8 cellular contexts compared by ENCODE assay signal in genomic region chr1:43649131-43649477, GRCh38. TPM values are rescaled to one million over a fixed set of nuclear protein-coding genes. Genes with fewer than 3 reads are reported as not detected.
DNase-seq lines count a peak whose midpoint lies in the region; ATAC-seq, FAIRE-seq and TF ChIP-seq lines count a peak whose summit lies in the region.
"Not testable (repeated sequence)": the region's sequence is repeated elsewhere in the genome, so short reads cannot be mapped to it uniquely, and the experiment has no call there.

No MANE protein-coding gene starts in this region.

- not testable (repeated sequence) for DNase-seq in A549 (ENCODE audit: low read depth in 1 of 2, low spot score in 1 of 2); H9; SJCRH30; iPS DF 6.9 (ENCODE audit: low read depth, low spot score); smooth muscle cell (lab: John Stamatoyannopoulos, UW; ENCODE audit: unreplicated experiment)
- peak in 1 of 3 donors; percentile 5 for DNase-seq in effector memory CD4-positive, alpha-beta T cell
- DNase-seq in naive thymus-derived CD4-positive, alpha-beta T cell: peak in 1 of 9 donors; percentile 1

- ATAC-seq in A549; naive thymus-derived CD4-positive, alpha-beta T cell: not testable (repeated sequence)

- H3K9ac ChIP-seq in H9 (ENCODE audit: extremely low read depth, insufficient read length, low read length) (peak overlapping the region; percentile 59), smooth muscle cell (ENCODE audit: low read depth) (peak overlapping the region; percentile 76)

- not testable (repeated sequence) for H3K56ac ChIP-seq in H9 (ENCODE audit: insufficient read length, low read depth, low read length)

- peak overlapping the region; percentile 91 to 100 (median 93) for H3K27ac Mint-ChIP-seq in H9
- H3K27ac Mint-ChIP-seq in activated naive CD8-positive, alpha-beta T cell: not testable (repeated sequence)
- H3K27ac Mint-ChIP-seq in naive thymus-derived CD4-positive, alpha-beta T cell: peak overlapping the region in 8 of 9 donors; percentile 40 to 98 (median 96)

- peaks cover 11% of the 10 kb centered on the region for H3K23me2 ChIP-seq in H9 (ENCODE audit: insufficient read length, low read depth, low read length, poor library complexity, severe bottlenecking)

- not testable (repeated sequence) for H3K14ac ChIP-seq in H9 (ENCODE audit: insufficient read depth, low read length)

- WGBS in A549 (ENCODE audit: missing lambda C conversion rate): 30% methylated on average over 14 of the region's 16 CpGs
- WGBS in H9 (ENCODE audit: extremely low coverage, insufficient read length, low lambda C conversion rate): no CpG with 5 or more reads among the region's 16 CpGs
- WGBS in iPS DF 6.9 (ENCODE audit: insufficient coverage, insufficient read length): no CpG with 5 or more reads among the region's 16 CpGs
- WGBS in smooth muscle cell (ENCODE audit: low lambda C conversion rate): 38% methylated on average over 9 of the region's 16 CpGs

- H3F3A ChIP-seq in smooth muscle cell (ENCODE audit: low read depth): not testable (repeated sequence)

- H3K4me3 Mint-ChIP-seq in H9: peak overlapping the region; percentile 97 to 98
- peak overlapping the region; percentile 96 for H3K4me3 Mint-ChIP-seq in activated naive CD8-positive, alpha-beta T cell
- H3K4me3 Mint-ChIP-seq in naive thymus-derived CD4-positive, alpha-beta T cell: peak overlapping the region; percentile 93 to 99 (median 96)

- not testable (repeated sequence) for TF ChIP-seq CTCF in A549 (IDR thresholded peaks at IDR 0.05); H9 (conservative IDR thresholded peaks at IDR 0.05); smooth muscle cell (IDR thresholded peaks at IDR 0.05; ENCODE audit: borderline replicate concordance, insufficient read depth, poor library complexity, severe bottlenecking)

- H4K91ac ChIP-seq in H9 (ENCODE audit: insufficient read length, low read depth, low read length): not testable (repeated sequence)

- peaks cover 0 to 12% (median 5%) of the 10 kb centered on the region in 3 experiments; a peak in 5 of 7 replicates for H3K36me3 Mint-ChIP-seq in H9 (ENCODE audit: insufficient read depth in 1 of 3, low read depth in 3 of 3)
- not testable (repeated sequence) for H3K36me3 Mint-ChIP-seq in activated naive CD8-positive, alpha-beta T cell
- peaks cover 3 to 13% (median 7%) of the 10 kb centered on the region in 5 donors for H3K36me3 Mint-ChIP-seq in naive thymus-derived CD4-positive, alpha-beta T cell

- H3K79me1 ChIP-seq in H9 (ENCODE audit: insufficient read depth, low read depth, low read length, poor library complexity, severe bottlenecking): not testable (repeated sequence)

- peaks cover 20% of the 10 kb centered on the region; the same call in 1 of the 3 replicates for H3K4me1 ChIP-seq in A549
- H3K4me1 ChIP-seq in H9 (ENCODE audit: insufficient read depth, low read length); iPS DF 6.9 (ENCODE audit: control insufficient read depth, insufficient read depth, low read length): not testable (repeated sequence)
- H3K4me1 ChIP-seq in SJCRH30: peaks cover 11% of the 10 kb centered on the region; the same call in 1 of the 2 replicates
- H3K4me1 ChIP-seq in effector memory CD4-positive, alpha-beta T cell (ENCODE audit: control insufficient read depth, insufficient read depth, low read length, poor library complexity, severe bottlenecking): peaks cover 16% of the 10 kb centered on the region
- peaks cover 10 to 16% of the 10 kb centered on the region in 2 donors for H3K4me1 ChIP-seq in naive thymus-derived CD4-positive, alpha-beta T cell (ENCODE audit: control insufficient read depth in 2 of 2, insufficient read depth in 2 of 2, low read length in 2 of 2)
- peaks cover 20% of the 10 kb centered on the region for H3K4me1 ChIP-seq in smooth muscle cell (ENCODE audit: low read depth)

- peaks cover 12% of the 10 kb centered on the region for H3K36me3 ChIP-seq in SJCRH30
- H3K36me3 ChIP-seq in effector memory CD4-positive, alpha-beta T cell (ENCODE audit: control insufficient read depth, insufficient read depth, low read length); iPS DF 6.9 (ENCODE audit: control insufficient read depth, insufficient read depth, low read length); smooth muscle cell (ENCODE audit: low read depth): not testable (repeated sequence)
- H3K36me3 ChIP-seq in naive thymus-derived CD4-positive, alpha-beta T cell (ENCODE audit: control insufficient read depth in 2 of 3, insufficient read depth in 3 of 3, low read length in 3 of 3): peaks cover 0 to 18% (median 1%) of the 10 kb centered on the region in 3 experiments

- TF ChIP-seq EP300 in A549 (IDR thresholded peaks at IDR 0.05): not testable (repeated sequence)

- H3K27me3 Mint-ChIP-seq in H9 (ENCODE audit: low read depth); activated naive CD8-positive, alpha-beta T cell: not testable (repeated sequence)
- H3K27me3 Mint-ChIP-seq in naive thymus-derived CD4-positive, alpha-beta T cell: peaks cover 0 to 14% (median 4%) of the 10 kb centered on the region in 5 donors

- not testable (repeated sequence) for H3K4ac ChIP-seq in H9 (ENCODE audit: low read depth, low read length)

- peaks cover 35 to 36% of the 10 kb centered on the region in 2 experiments for H3K4me1 Mint-ChIP-seq in H9
- H3K4me1 Mint-ChIP-seq in activated naive CD8-positive, alpha-beta T cell (ENCODE audit: low read depth): peaks cover 33% of the 10 kb centered on the region
- H3K4me1 Mint-ChIP-seq in naive thymus-derived CD4-positive, alpha-beta T cell: peaks cover 27 to 37% (median 33%) of the 10 kb centered on the region in 7 donors

- not testable (repeated sequence) for H2BK120ac ChIP-seq in H9 (ENCODE audit: low read depth, low read length, poor library complexity, severe bottlenecking)

- not testable (repeated sequence) for H3K18ac ChIP-seq in H9 (ENCODE audit: insufficient read length, low read depth, low read length)

- not testable (repeated sequence) for H4K20me1 ChIP-seq in H9 (ENCODE audit: control insufficient read depth, insufficient read depth, insufficient read length)
- H4K20me1 ChIP-seq in smooth muscle cell (ENCODE audit: low read depth): peaks cover 37% of the 10 kb centered on the region

- H3K4me3 ChIP-seq in A549 (peak overlapping the region; percentile 84), SJCRH30 (peak overlapping the region; percentile 85), iPS DF 6.9 (ENCODE audit: low read length) (peak overlapping the region; percentile 96; the same call in 1 of the 2 replicates), smooth muscle cell (peak overlapping the region; percentile 93)
- H3K4me3 ChIP-seq in effector memory CD4-positive, alpha-beta T cell (ENCODE audit: insufficient read depth, low read depth, low read length, poor library complexity, severe bottlenecking): peak overlapping the region; percentile 96
- peak overlapping the region; percentile 96 for H3K4me3 ChIP-seq in naive thymus-derived CD4-positive, alpha-beta T cell (ENCODE audit: low read length)

- H4K8ac ChIP-seq in H9 (replicated peaks; ENCODE audit: insufficient read length, low read depth, low read length): not testable (repeated sequence)

- not testable (repeated sequence) for H2AFZ ChIP-seq in H9 (ENCODE audit: low read length)
- H2AFZ ChIP-seq in smooth muscle cell (ENCODE audit: low read depth): peak overlapping the region; percentile 87

- H3K79me2 ChIP-seq in H9 (ENCODE audit: insufficient read depth, low read length) (peaks cover 13% of the 10 kb centered on the region; the same call in 1 of the 2 replicates), smooth muscle cell (ENCODE audit: low read depth) (peaks cover 38% of the 10 kb centered on the region)

- not testable (repeated sequence) for TF ChIP-seq RAD21 in A549 (conservative IDR thresholded peaks at IDR 0.05 in 1 of 2, IDR thresholded peaks at IDR 0.05 in 1 of 2)

- POLR2A ChIA-PET in A549 (lab: Yijun Ruan, JAX): interaction anchor here (1.0 to 2.3 kb wide), 6 partner anchors 14 to 281 kb away, joined by 3 to 24 read pairs (median 6); partner anchors contain the start of genes ELOVL1 and HYI
- POLR2A ChIA-PET in naive thymus-derived CD4-positive, alpha-beta T cell (lab: Charles Lee): interaction anchor here (0.6 to 3.0 kb wide), 6 partner anchors 10 to 983 kb away, joined by 3 to 15 read pairs (median 6); partner anchors contain the start of gene ST3GAL3

- not testable (repeated sequence) for H3K9me3 Mint-ChIP-seq in H9; activated naive CD8-positive, alpha-beta T cell (ENCODE audit: low read depth); naive thymus-derived CD4-positive, alpha-beta T cell

- not testable (repeated sequence) for H3K9me3 ChIP-seq in A549; H9 (ENCODE audit: control insufficient read depth, low read depth, low read length); SJCRH30 (replicated peaks); effector memory CD4-positive, alpha-beta T cell (ENCODE audit: control insufficient read depth, low read length); iPS DF 6.9 (ENCODE audit: control insufficient read depth, insufficient read depth, low read length); naive thymus-derived CD4-positive, alpha-beta T cell (ENCODE audit: control insufficient read depth in 2 of 3, low read length in 3 of 3); smooth muscle cell (replicated peaks; ENCODE audit: low read depth)

- H3K27ac ChIP-seq in A549 (peak overlapping the region; percentile 86 to 93), H9 (ENCODE audit: insufficient read length, low read depth, low read length) (peak overlapping the region; percentile 25), SJCRH30 (peak overlapping the region; percentile 93), smooth muscle cell (ENCODE audit: low read depth) (peak overlapping the region; percentile 89)
- H3K27ac ChIP-seq in effector memory CD4-positive, alpha-beta T cell (ENCODE audit: insufficient read depth, low read length, poor library complexity, severe bottlenecking): peak overlapping the region; percentile 86
- not testable (repeated sequence) for H3K27ac ChIP-seq in iPS DF 6.9 (ENCODE audit: low read length)
- peak overlapping the region; percentile 86 for H3K27ac ChIP-seq in naive thymus-derived CD4-positive, alpha-beta T cell (ENCODE audit: low read depth, low read length)

- H3K23ac ChIP-seq in H9 (ENCODE audit: insufficient read length, low read depth, low read length): not testable (repeated sequence)

- TF ChIP-seq POLR2A in A549 (IDR thresholded peaks at IDR 0.05; ENCODE audit: low read length): not testable (repeated sequence)

- not testable (repeated sequence) for H3T11ph ChIP-seq in H9 (ENCODE audit: low read length)

- not testable (repeated sequence) for H2BK12ac ChIP-seq in H9 (ENCODE audit: insufficient read length, low read depth, low read length)

- intact Hi-C loops in naive thymus-derived CD4-positive, alpha-beta T cell (cut with micrococcal nuclease): loop anchor here (1.0 to 2.0 kb wide), 2 partner anchors 120 to 194 kb away; no protein-coding TSS in a partner anchor

- peak overlapping the region; percentile 66 for H3K4me2 ChIP-seq in A549
- peak overlapping the region; percentile 88 for H3K4me2 ChIP-seq in H9 (ENCODE audit: insufficient read depth, insufficient read length, low read length)
- H3K4me2 ChIP-seq in smooth muscle cell: peak overlapping the region; percentile 93

- CTCF ChIA-PET in A549 (lab: Yijun Ruan, JAX): interaction anchor here (0.9 to 1.4 kb wide), 3 partner anchors 15 to 422 kb away, joined by 3 to 6 read pairs (median 4); no protein-coding TSS in a partner anchor
- CTCF ChIA-PET in naive thymus-derived CD4-positive, alpha-beta T cell (lab: Charles Lee): interaction anchor here (0.6 to 0.9 kb wide), 2 partner anchors 18 to 387 kb away, joined by 3 to 4 read pairs; no protein-coding TSS in a partner anchor

- not testable (repeated sequence) for H2BK5ac ChIP-seq in H9 (ENCODE audit: insufficient read length, low read length)

- not testable (repeated sequence) for H4K5ac ChIP-seq in H9 (ENCODE audit: insufficient read length, low read depth, low read length)

- FAIRE-seq in A549 (lab: Jason Lieb, UNC): not testable (repeated sequence)

- H2BK20ac ChIP-seq in H9 (ENCODE audit: low read depth, low read length, poor library complexity, severe bottlenecking): not testable (repeated sequence)

- not testable (repeated sequence) for H2AK5ac ChIP-seq in H9 (ENCODE audit: insufficient read length, low read length)

- H3K27me3 ChIP-seq in H9 (ENCODE audit: insufficient read depth, low read length); SJCRH30; effector memory CD4-positive, alpha-beta T cell (replicated peaks; ENCODE audit: control insufficient read depth, insufficient read depth, low read length, poor library complexity, severe bottlenecking); iPS DF 6.9 (ENCODE audit: control insufficient read depth, insufficient read depth, low read length); naive thymus-derived CD4-positive, alpha-beta T cell (ENCODE audit: control insufficient read depth in 2 of 2, insufficient read depth in 2 of 2, low read length in 2 of 2); smooth muscle cell (ENCODE audit: low read depth): not testable (repeated sequence)

- not testable (repeated sequence) for H2BK15ac ChIP-seq in H9 (ENCODE audit: low read depth, low read length)

RNA-seq across cellular contexts. Expression of gene KDM4A, which starts 0.8 kb away (rescaled TPM):
- polyA plus RNA-seq in A549 (2011; rRNA removed) (35.3 and 45.6 TPM in 2 replicates), A549 (2017; fragmentation: RNase III; extraction: RNeasy Plus Mini Kit Qiagen cat#74134 plus additional on column Dnase treatment) (15.8 to 17.2 TPM (median 16.7 TPM) in 3 replicates), smooth muscle cell (17.8 and 20.6 TPM in 2 replicates)
- 8.1 and 9.1 TPM in 2 replicates for polyA plus RNA-seq in A549 (2012; cell fraction: cytosol; rRNA removed)
- polyA plus RNA-seq in A549 (2012; cell fraction: nucleus; rRNA removed): 9.9 and 16.4 TPM in 2 replicates
- polyA minus RNA-seq in A549 (2011; rRNA and poly(A)+ RNA removed): 28.0 and 38.1 TPM in 2 replicates
- total RNA-seq in H9 (2021) (77.9 and 81.7 TPM in 2 replicates), smooth muscle cell (19.3 and 24.5 TPM in 2 replicates)
- 32.6 and 39.5 TPM in 2 replicates for total RNA-seq in SJCRH30 (2014; rRNA removed; shearing (Covaris generic))
- total RNA-seq in naive thymus-derived CD4-positive, alpha-beta T cell: 10 to 100 TPM; 27.8 to 42.1 (median 38.6) TPM
- 1 to 10 TPM; 4.9 to 9.7 TPM for polyA plus RNA-seq in naive thymus-derived CD4-positive, alpha-beta T cell

RNA-seq across cellular contexts. Expression of gene ST3GAL3, which starts 58.2 kb away (rescaled TPM):
- polyA plus RNA-seq in A549 (2011; rRNA removed): 4.0 and 5.6 TPM in 2 replicates
- 3.1 TPM in 2 replicates for polyA plus RNA-seq in A549 (2012; cell fraction: cytosol; rRNA removed)
- polyA plus RNA-seq in A549 (2012; cell fraction: nucleus; rRNA removed): 10.2 and 12.0 TPM in 2 replicates
- polyA plus RNA-seq in A549 (2017; fragmentation: RNase III; extraction: RNeasy Plus Mini Kit Qiagen cat#74134 plus additional on column Dnase treatment): 2.5 to 3.9 TPM (median 3.0 TPM) in 3 replicates
- polyA minus RNA-seq in A549 (2011; rRNA and poly(A)+ RNA removed): 16.5 and 18.6 TPM in 2 replicates
- 6.2 and 8.3 TPM in 2 replicates for total RNA-seq in H9 (2021)
- 6.9 and 10.5 TPM in 2 replicates for total RNA-seq in SJCRH30 (2014; rRNA removed; shearing (Covaris generic))
- total RNA-seq in naive thymus-derived CD4-positive, alpha-beta T cell: 10 to 100 TPM; 22.3 to 32.9 (median 28.7) TPM
- polyA plus RNA-seq in naive thymus-derived CD4-positive, alpha-beta T cell: 10 to 100 TPM in 1 of 2 donors, 1 to 10 TPM in 1; 7.7 to 13.4 TPM
- total RNA-seq in smooth muscle cell: 16.3 and 16.6 TPM in 2 replicates
- 14.2 and 16.0 TPM in 2 replicates for polyA plus RNA-seq in smooth muscle cell
